ENCODE assay signal across 9 cellular contexts in the genomic region with DNA sequence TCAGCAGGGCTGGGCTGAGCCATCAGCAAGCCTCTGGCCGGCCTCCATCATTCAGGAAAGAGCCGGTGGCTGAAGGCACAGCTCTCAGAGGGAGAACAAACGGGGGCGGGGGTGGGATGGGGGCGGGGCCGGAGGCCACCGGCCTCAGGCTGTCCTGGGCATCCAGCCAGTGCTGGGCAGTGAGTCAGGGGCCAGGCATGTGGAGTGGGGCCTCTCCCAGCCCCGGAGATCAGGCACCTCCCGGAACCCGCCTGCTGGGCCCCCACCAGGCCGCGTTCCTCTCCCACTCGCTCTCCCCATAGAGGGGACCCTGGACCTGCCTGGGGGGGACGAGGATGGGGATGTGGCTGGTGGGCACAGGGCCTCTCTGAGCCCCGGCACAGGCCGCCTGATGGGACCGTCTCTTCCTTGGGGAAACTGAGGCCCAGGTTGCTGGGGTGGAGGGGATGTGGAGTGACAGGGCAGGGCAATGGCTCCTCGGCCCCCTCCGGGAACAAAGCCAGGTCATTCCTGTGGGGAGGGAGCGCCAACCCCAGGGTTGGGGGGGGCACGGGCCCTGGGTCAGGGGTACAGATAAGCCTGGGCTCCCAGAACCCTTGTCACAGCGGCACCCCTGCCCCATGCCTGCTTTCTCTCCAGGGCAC. TPM values are rescaled to one million over a fixed set of nuclear protein-coding genes. Genes with fewer than 3 reads are reported as not detected.
DNase-seq lines count a peak whose midpoint lies in the region; ATAC-seq, FAIRE-seq and TF ChIP-seq lines count a peak whose summit lies in the region.
"Had no signal": no experiment of that assay in that cellular context is flagged by ENCODE, and none has a peak within 500 bp of the region (broad histone marks: within the 10 kb centered on the region; RNA-seq: fewer than 3 reads in every experiment).

No MANE protein-coding gene starts in this region.

- H3K4me1 Mint-ChIP-seq in naive thymus-derived CD4-positive, alpha-beta T cell = peaks cover 5 to 17% (median 12%) of the 10 kb centered on the region in 7 donors

- peak; percentile 34 for TF ChIP-seq POLR2A in endothelial cell of umbilical vein (IDR thresholded peaks at IDR 0.05; ENCODE audit: low read depth, low read length)

- peak overlapping the region; percentile 55 for H3K18ac ChIP-seq in mesendoderm (ENCODE audit: low read length)

- H3K9me1 ChIP-seq in endothelial cell of umbilical vein (replicated peaks; ENCODE audit: control insufficient read depth, extremely low read depth, insufficient read depth, low read length) = no peaks in the 10 kb centered on the region

- H3K9ac ChIP-seq in PC-3 (ENCODE audit: low read length) = peak overlapping the region; percentile 81
- peak overlapping the region; percentile 82 for H3K9ac ChIP-seq in endothelial cell of umbilical vein (replicated peaks; ENCODE audit: extremely low read depth, insufficient read depth, low read length)
- peak overlapping the region; percentile 54 for H3K9ac ChIP-seq in mesendoderm (ENCODE audit: low read length)

- no peak for TF ChIP-seq CTCF in PC-3 (conservative IDR thresholded peaks at IDR 0.05; ENCODE audit: low read depth, low read length)
- no peak for TF ChIP-seq CTCF in endothelial cell of umbilical vein (IDR thresholded peaks at IDR 0.05; ENCODE audit: extremely low read depth in 1 of 2, insufficient read depth in 1 of 2, low read depth in 1 of 2, low read length in 2 of 2)

- peaks cover 0 to 16% (median 0%) of the 10 kb centered on the region in 5 donors for H3K36me3 Mint-ChIP-seq in naive thymus-derived CD4-positive, alpha-beta T cell

- DNase-seq in DMS53 (lab: John Stamatoyannopoulos, UW) (peak; percentile 92), PC-3 (peak; percentile 99), endothelial cell of umbilical vein (ENCODE audit: low read depth, low spot score) (peak; percentile 95), mesendoderm (peak; percentile 92), urothelium cell line (ENCODE audit: low spot score) (peak; percentile 90), NCI-H146 (lab: John Stamatoyannopoulos, UW) (no peak)
- no peak for DNase-seq in stimulated activated CD4-positive, alpha-beta T cell treated with anti-CD3 and anti-CD28 coated beads, Interleukin-12 subunit alpha, Interleukin-12 subunit beta, amount 100 ng/mL, for 4 hours
- no peak for DNase-seq in naive thymus-derived CD4-positive, alpha-beta T cell

- no peaks in the 10 kb centered on the region for H3K9me3 Mint-ChIP-seq in naive thymus-derived CD4-positive, alpha-beta T cell

- peak overlapping the region; percentile 89 for H3K4me2 ChIP-seq in PC-3 (ENCODE audit: low read length)
- peak overlapping the region; percentile 5 for H3K4me2 ChIP-seq in endothelial cell of umbilical vein (ENCODE audit: insufficient read depth, low read length)
- peak overlapping the region; percentile 20 for H3K4me2 ChIP-seq in mesendoderm (ENCODE audit: low read length)

- dilution Hi-C loops in endothelial cell of umbilical vein (cut with MboI; ENCODE audit: extremely low pct_ligation_motif_present, low sequenced_read_pairs) = no loop called here

- peak overlapping the region; percentile 22 for H3K4ac ChIP-seq in mesendoderm (ENCODE audit: low read depth, low read length)

- WGBS in mesendoderm (ENCODE audit: extremely low coverage, insufficient coverage, low lambda C conversion rate) = no CpG with 5 or more reads among the region's 22 CpGs

- H3K4me3 ChIP-seq in PC-3 (ENCODE audit: low read length) = peak overlapping the region; percentile 54; the same call in 1 of the 2 replicates
- peak overlapping the region in 2 of 3 experiments; percentile 6 to 11 for H3K4me3 ChIP-seq in endothelial cell of umbilical vein (replicated peaks in 1 of 3; ENCODE audit: insufficient read depth in 1 of 3, low read depth in 1 of 3, low read length in 3 of 3)
- no peak overlapping the region for H3K4me3 ChIP-seq in mesendoderm (ENCODE audit: low read length)
- no peak overlapping the region for H3K4me3 ChIP-seq in naive thymus-derived CD4-positive, alpha-beta T cell (ENCODE audit: low read length)

- H3K9me3 ChIP-seq in PC-3 (ENCODE audit: low read length) (no peaks in the 10 kb centered on the region), endothelial cell of umbilical vein (replicated peaks; ENCODE audit: control insufficient read depth, insufficient read depth, low read length) (no peaks in the 10 kb centered on the region)
- H3K9me3 ChIP-seq in naive thymus-derived CD4-positive, alpha-beta T cell (ENCODE audit: control insufficient read depth in 2 of 3, low read length in 3 of 3) = no peaks in the 10 kb centered on the region

- H3K23ac ChIP-seq in mesendoderm (ENCODE audit: low read length) = no peak overlapping the region

- ATAC-seq in PC-3 = peak; percentile 53
- ATAC-seq in naive thymus-derived CD4-positive, alpha-beta T cell = no peak

- H3K27ac ChIP-seq in PC-3 (ENCODE audit: low read length) = peak overlapping the region; percentile 97
- H3K27ac ChIP-seq in endothelial cell of umbilical vein (ENCODE audit: insufficient read depth, low read depth, low read length) = peak overlapping the region; percentile 96
- H3K27ac ChIP-seq in mesendoderm (ENCODE audit: low read depth, low read length) = peak overlapping the region; percentile 96
- H3K27ac ChIP-seq in naive thymus-derived CD4-positive, alpha-beta T cell (ENCODE audit: low read depth, low read length) = no peak overlapping the region
- H3K27ac ChIP-seq: HL-60 had no signal

- intact Hi-C loops in PC-3 (cut with micrococcal nuclease) = loop anchor here (1.0 kb wide), 2 partner anchors 13 to 26 kb away; partner anchors contain the start of gene SPC24
- intact Hi-C loops in endothelial cell of umbilical vein (cut with micrococcal nuclease) = loop anchor here (1.0 to 2.0 kb wide), 4 partner anchors 13 to 126 kb away; partner anchors contain the start of genes KANK2 and SPC24
- intact Hi-C loops in naive thymus-derived CD4-positive, alpha-beta T cell (cut with micrococcal nuclease) = no loop called here

- peak overlapping the region; percentile 80 for H2BK5ac ChIP-seq in mesendoderm (ENCODE audit: low read length)

- H4K20me1 ChIP-seq in PC-3 (ENCODE audit: low read length) (no peaks in the 10 kb centered on the region), endothelial cell of umbilical vein (replicated peaks; ENCODE audit: control insufficient read depth, extremely low read depth, insufficient read depth, low read length) (no peaks in the 10 kb centered on the region)

- no TSS peak for BruUV-seq in PC-3 (replicated peaks; lab: Mats Ljungman, UMichigan)
- BruUV-seq in endothelial cell of umbilical vein (replicated peaks; lab: Mats Ljungman, UMichigan) = TSS peak; percentile 55

- H3K9me2 ChIP-seq in PC-3 (replicated peaks; ENCODE audit: low read length) = no peaks in the 10 kb centered on the region

- H3K79me1 ChIP-seq in mesendoderm (ENCODE audit: low read length) = no peaks in the 10 kb centered on the region

- peak overlapping the region; percentile 83 for H3K56ac ChIP-seq in mesendoderm (ENCODE audit: low read length)

- H3K27me3 Mint-ChIP-seq in naive thymus-derived CD4-positive, alpha-beta T cell = no peaks in the 10 kb centered on the region

- H2BK15ac ChIP-seq in mesendoderm (replicated peaks; ENCODE audit: low read depth) = no peak overlapping the region

- peak overlapping the region; percentile 40; the same call in 1 of the 2 replicates for H2AFZ ChIP-seq in PC-3 (ENCODE audit: low read length)
- H2AFZ ChIP-seq in endothelial cell of umbilical vein (ENCODE audit: low read depth, low read length) = no peak overlapping the region

- CTCF ChIA-PET in PC-3 (lab: Charles Lee) = interaction anchor here (0.6 to 0.8 kb wide), 3 partner anchors 10 to 130 kb away, joined by 3 read pairs; no protein-coding TSS in a partner anchor
- CTCF ChIA-PET in endothelial cell of umbilical vein (lab: Charles Lee) = interaction anchor here (0.6 to 3.0 kb wide), 9 partner anchors 10 to 1879 kb away, joined by 3 to 14 read pairs (median 5); no protein-coding TSS in a partner anchor
- CTCF ChIA-PET in naive thymus-derived CD4-positive, alpha-beta T cell (lab: Charles Lee) = interaction anchor here (0.7 to 0.9 kb wide), 2 partner anchors 12 to 17 kb away, joined by 4 to 6 read pairs; no protein-coding TSS in a partner anchor

- peaks cover 14% of the 10 kb centered on the region for H3F3A ChIP-seq in PC-3 (ENCODE audit: low read length, unreplicated experiment)

- H3K4me3 Mint-ChIP-seq in naive thymus-derived CD4-positive, alpha-beta T cell = peak overlapping the region in 4 of 10 donors; percentile 19 to 60 (median 41)

- H3K79me2 ChIP-seq in PC-3 (ENCODE audit: low read length) (no peaks in the 10 kb centered on the region; the same call in 1 of the 2 replicates), endothelial cell of umbilical vein (ENCODE audit: control insufficient read depth, insufficient read depth, low read length) (no peaks in the 10 kb centered on the region), mesendoderm (ENCODE audit: control insufficient read depth, insufficient read depth, low read length) (no peaks in the 10 kb centered on the region)

- H3K4me1 ChIP-seq in PC-3 (ENCODE audit: insufficient read depth, low read length) = peaks cover 50% of the 10 kb centered on the region
- H3K4me1 ChIP-seq in endothelial cell of umbilical vein (ENCODE audit: control insufficient read depth, extremely low read depth, insufficient read depth, low read length) = peaks cover 43% of the 10 kb centered on the region
- peaks cover 10% of the 10 kb centered on the region for H3K4me1 ChIP-seq in mesendoderm (ENCODE audit: control insufficient read depth, low read depth, low read length)
- peaks cover under 1 to 16% of the 10 kb centered on the region in 2 donors for H3K4me1 ChIP-seq in naive thymus-derived CD4-positive, alpha-beta T cell (ENCODE audit: control insufficient read depth in 2 of 2, insufficient read depth in 2 of 2, low read length in 2 of 2)

- no peak overlapping the region for H4K8ac ChIP-seq in mesendoderm (ENCODE audit: low read depth, low read length)

- no peak for FAIRE-seq in endothelial cell of umbilical vein (lab: Jason Lieb, UNC)
- no peak for FAIRE-seq in urothelium cell line (lab: Jason Lieb, UNC)

- no peak overlapping the region for H4K5ac ChIP-seq in mesendoderm (ENCODE audit: low read length)

- H3K27me3 ChIP-seq in PC-3 (ENCODE audit: low read length) = no peaks in the 10 kb centered on the region
- no peaks in the 10 kb centered on the region for H3K27me3 ChIP-seq in endothelial cell of umbilical vein (ENCODE audit: control insufficient read depth in 2 of 2, insufficient read depth in 2 of 2, low read length in 2 of 2)
- no peaks in the 10 kb centered on the region for H3K27me3 ChIP-seq in mesendoderm (ENCODE audit: insufficient read depth, low read length, poor library complexity)
- H3K27me3 ChIP-seq in naive thymus-derived CD4-positive, alpha-beta T cell (ENCODE audit: control insufficient read depth in 2 of 2, insufficient read depth in 2 of 2, low read length in 2 of 2) = no peaks in the 10 kb centered on the region

- H3K36me3 ChIP-seq in PC-3 (ENCODE audit: low read depth, low read length) (peaks cover 20% of the 10 kb centered on the region), endothelial cell of umbilical vein (ENCODE audit: control insufficient read depth in 2 of 2, extremely low read depth in 1 of 2, insufficient read depth in 2 of 2, low read length in 2 of 2) (no peaks in the 10 kb centered on the region), mesendoderm (ENCODE audit: control insufficient read depth, insufficient read depth, low read length) (peaks cover 7% of the 10 kb centered on the region)
- H3K36me3 ChIP-seq in naive thymus-derived CD4-positive, alpha-beta T cell (ENCODE audit: control insufficient read depth in 2 of 3, insufficient read depth in 3 of 3, low read length in 3 of 3) = no peaks in the 10 kb centered on the region

- no peak overlapping the region for H2AK5ac ChIP-seq in mesendoderm (ENCODE audit: low read length)

- peak overlapping the region in 1 of 9 donors; percentile 51 for H3K27ac Mint-ChIP-seq in naive thymus-derived CD4-positive, alpha-beta T cell

- H2BK120ac ChIP-seq in mesendoderm (ENCODE audit: low read depth, low read length) = no peak overlapping the region

- POLR2A ChIA-PET in PC-3 (lab: Charles Lee; ENCODE audit: unreplicated experiment) = interaction anchor here (0.6 kb wide), 5 partner anchors 10 to 1911 kb away, joined by 6 to 20 read pairs (median 7); partner anchors contain the start of gene SWSAP1
- POLR2A ChIA-PET in endothelial cell of umbilical vein (lab: Charles Lee) = interaction anchor here (0.6 to 2.0 kb wide), 3 partner anchors 11 to 26 kb away, joined by 4 to 5 read pairs (median 4); partner anchors contain the start of gene SPC24
- POLR2A ChIA-PET in naive thymus-derived CD4-positive, alpha-beta T cell (lab: Charles Lee) = no interaction called here

RNA-seq across cellular contexts. Expression of gene SPC24, which starts 12.9 kb away (rescaled TPM):
- total RNA-seq in PC-3 (2014; rRNA removed) = 136 and 142 TPM in 2 replicates
- 68.5 and 70.0 TPM in 2 replicates for total RNA-seq in endothelial cell of umbilical vein
- polyA plus RNA-seq in endothelial cell of umbilical vein = 17.2 and 19.8 TPM in 2 replicates
- 21.3 and 22.1 TPM in 2 replicates for polyA plus RNA-seq in endothelial cell of umbilical vein (2011; cell fraction: cytosol; rRNA removed)
- 24.9 and 33.2 TPM in 2 replicates for polyA plus RNA-seq in endothelial cell of umbilical vein (2011; cell fraction: nucleus; rRNA removed)
- polyA plus RNA-seq in endothelial cell of umbilical vein (2012) = 13.1 and 17.4 TPM in 2 replicates
- polyA minus RNA-seq in endothelial cell of umbilical vein = 54.8 and 79.1 TPM in 2 replicates
- polyA minus RNA-seq in endothelial cell of umbilical vein (2011; cell fraction: cytosol; rRNA and poly(A)+ RNA removed) = 78.2 TPM
- 10.7 and 12.5 TPM in 2 replicates for polyA minus RNA-seq in endothelial cell of umbilical vein (2011; cell fraction: nucleus; rRNA and poly(A)+ RNA removed)
- 14.8 TPM for polyA plus RNA-seq in mesendoderm (2013, experiment 1 of 2)
- 14.2 TPM for polyA plus RNA-seq in mesendoderm (2013, experiment 2 of 2)
- 10 to 100 TPM in 1 of 5 experiments, 1 to 10 TPM in 2, under 1 TPM in 2; 0.56 to 45.4 (median 1.9) TPM for total RNA-seq in naive thymus-derived CD4-positive, alpha-beta T cell
- under 1 TPM in 1 of 2 donors, not detected in 1; 0.33 TPM for polyA plus RNA-seq in naive thymus-derived CD4-positive, alpha-beta T cell

RNA-seq across cellular contexts. Expression of gene LDLR, which starts 53.4 kb away (rescaled TPM):
- total RNA-seq in PC-3 (2014; rRNA removed) (302 and 349 TPM in 2 replicates), endothelial cell of umbilical vein (174 and 175 TPM in 2 replicates)
- 142 and 144 TPM in 2 replicates for polyA plus RNA-seq in endothelial cell of umbilical vein
- 107 and 108 TPM in 2 replicates for polyA plus RNA-seq in endothelial cell of umbilical vein (2011; cell fraction: cytosol; rRNA removed)
- polyA plus RNA-seq in endothelial cell of umbilical vein (2011; cell fraction: nucleus; rRNA removed) = 157 and 164 TPM in 2 replicates
- 85.7 and 89.1 TPM in 2 replicates for polyA plus RNA-seq in endothelial cell of umbilical vein (2012)
- 235 and 252 TPM in 2 replicates for polyA minus RNA-seq in endothelial cell of umbilical vein
- 65.0 TPM for polyA minus RNA-seq in endothelial cell of umbilical vein (2011; cell fraction: cytosol; rRNA and poly(A)+ RNA removed)
- polyA minus RNA-seq in endothelial cell of umbilical vein (2011; cell fraction: nucleus; rRNA and poly(A)+ RNA removed) = 177 and 178 TPM in 2 replicates
- polyA plus RNA-seq in mesendoderm (2013, experiment 1 of 2) = 65.4 TPM
- polyA plus RNA-seq in mesendoderm (2013, experiment 2 of 2) = 68.0 TPM
- total RNA-seq in naive thymus-derived CD4-positive, alpha-beta T cell = 10 to 100 TPM; 29.1 to 90.3 (median 39.0) TPM
- 1 to 10 TPM; 5.5 to 7.0 TPM for polyA plus RNA-seq in naive thymus-derived CD4-positive, alpha-beta T cell

RNA-seq across cellular contexts. Expression of gene KANK2, which starts 54.7 kb away (rescaled TPM):
- total RNA-seq in PC-3 (2014; rRNA removed) (96.6 and 98.4 TPM in 2 replicates), endothelial cell of umbilical vein (77.9 and 78.0 TPM in 2 replicates)
- 41.7 and 48.1 TPM in 2 replicates for polyA plus RNA-seq in endothelial cell of umbilical vein
- 37.0 and 37.1 TPM in 2 replicates for polyA plus RNA-seq in endothelial cell of umbilical vein (2011; cell fraction: cytosol; rRNA removed)
- polyA plus RNA-seq in endothelial cell of umbilical vein (2011; cell fraction: nucleus; rRNA removed) = 101 and 115 TPM in 2 replicates
- polyA plus RNA-seq in endothelial cell of umbilical vein (2012) = 49.4 and 55.2 TPM in 2 replicates
- polyA minus RNA-seq in endothelial cell of umbilical vein = 75.6 and 93.5 TPM in 2 replicates
- 60.2 TPM for polyA minus RNA-seq in endothelial cell of umbilical vein (2011; cell fraction: cytosol; rRNA and poly(A)+ RNA removed)
- 52.0 and 75.1 TPM in 2 replicates for polyA minus RNA-seq in endothelial cell of umbilical vein (2011; cell fraction: nucleus; rRNA and poly(A)+ RNA removed)
- polyA plus RNA-seq in mesendoderm (2013, experiment 1 of 2) = 35.4 TPM
- polyA plus RNA-seq in mesendoderm (2013, experiment 2 of 2) = 33.2 TPM
- total RNA-seq in naive thymus-derived CD4-positive, alpha-beta T cell = 1 to 10 TPM in 1 of 5 experiments, under 1 TPM in 4; 0.32 to 2.9 (median 0.53) TPM
- polyA plus RNA-seq in naive thymus-derived CD4-positive, alpha-beta T cell = not detected

Comparison
In these comparisons a context has a peak if more than half of its experiments do, and no peak if none do; other contexts are left out.
1. DNase-seq: peak in DMS53 (single experiment), PC-3 (single experiment), endothelial cell of umbilical vein (single experiment), mesendoderm (single experiment) and urothelium cell line (single experiment); none in NCI-H146 (single experiment), stimulated activated CD4-positive, alpha-beta T cell treated with anti-CD3 and anti-CD28 coated beads, Interleukin-12 subunit alpha, Interleukin-12 subunit beta, amount 100 ng/mL, for 4 hours (single experiment) and naive thymus-derived CD4-positive, alpha-beta T cell (0 of 9).
2. H3K4me2 ChIP-seq: peak in every context shown above with its lines; median percentile 89 in PC-3; 20 in mesendoderm; 5 in endothelial cell of umbilical vein.
3. H3K4me3 ChIP-seq: peak in PC-3 (single experiment) and endothelial cell of umbilical vein (2 of 3); none in mesendoderm (single experiment) and naive thymus-derived CD4-positive, alpha-beta T cell (single experiment).
4. RNA of gene KANK2, which starts 54.7 kb away (total RNA-seq): 96.6 to 98.4 TPM in PC-3 and 77.9 to 78.0 TPM in endothelial cell of umbilical vein; 0.32 to 2.9 TPM in naive thymus-derived CD4-positive, alpha-beta T cell; every median in the first group is over 10 times any median in the second.
5. intact Hi-C loops: an anchor here in PC-3 (1.0 kb wide) and endothelial cell of umbilical vein (1.0 to 2.0 kb wide); none called in naive thymus-derived CD4-positive, alpha-beta T cell.
6. Peak in every context shown above with its lines, with median percentiles within 50 percentile points of each other: H3K9ac ChIP-seq.